Comparison of ENCODE assay signal across 1 cellular context in the genomic region with DNA sequence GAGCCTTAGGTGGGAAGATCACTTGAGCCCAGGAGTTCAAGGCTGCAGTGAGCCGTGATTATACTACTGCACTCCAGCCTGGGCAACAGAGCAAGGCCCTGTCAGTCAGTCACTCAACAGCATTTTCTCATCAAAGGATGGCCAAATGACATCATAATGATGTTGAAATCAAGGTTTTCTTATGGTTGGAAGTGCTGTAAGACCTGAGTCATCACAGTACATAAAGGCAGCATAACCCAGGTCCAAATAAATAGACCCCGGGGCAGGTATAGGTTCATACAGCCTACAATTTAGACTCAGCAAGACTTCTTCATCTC.
TF ChIP-seq lines count a peak whose summit lies in the region.

No MANE protein-coding gene starts in this region.

TF ChIP-seq in HepG2, 621 proteins besides CTCF, POLR2A, EP300 and RAD21 (continued from another document):
- TF ChIP-seq, protein P1, sequence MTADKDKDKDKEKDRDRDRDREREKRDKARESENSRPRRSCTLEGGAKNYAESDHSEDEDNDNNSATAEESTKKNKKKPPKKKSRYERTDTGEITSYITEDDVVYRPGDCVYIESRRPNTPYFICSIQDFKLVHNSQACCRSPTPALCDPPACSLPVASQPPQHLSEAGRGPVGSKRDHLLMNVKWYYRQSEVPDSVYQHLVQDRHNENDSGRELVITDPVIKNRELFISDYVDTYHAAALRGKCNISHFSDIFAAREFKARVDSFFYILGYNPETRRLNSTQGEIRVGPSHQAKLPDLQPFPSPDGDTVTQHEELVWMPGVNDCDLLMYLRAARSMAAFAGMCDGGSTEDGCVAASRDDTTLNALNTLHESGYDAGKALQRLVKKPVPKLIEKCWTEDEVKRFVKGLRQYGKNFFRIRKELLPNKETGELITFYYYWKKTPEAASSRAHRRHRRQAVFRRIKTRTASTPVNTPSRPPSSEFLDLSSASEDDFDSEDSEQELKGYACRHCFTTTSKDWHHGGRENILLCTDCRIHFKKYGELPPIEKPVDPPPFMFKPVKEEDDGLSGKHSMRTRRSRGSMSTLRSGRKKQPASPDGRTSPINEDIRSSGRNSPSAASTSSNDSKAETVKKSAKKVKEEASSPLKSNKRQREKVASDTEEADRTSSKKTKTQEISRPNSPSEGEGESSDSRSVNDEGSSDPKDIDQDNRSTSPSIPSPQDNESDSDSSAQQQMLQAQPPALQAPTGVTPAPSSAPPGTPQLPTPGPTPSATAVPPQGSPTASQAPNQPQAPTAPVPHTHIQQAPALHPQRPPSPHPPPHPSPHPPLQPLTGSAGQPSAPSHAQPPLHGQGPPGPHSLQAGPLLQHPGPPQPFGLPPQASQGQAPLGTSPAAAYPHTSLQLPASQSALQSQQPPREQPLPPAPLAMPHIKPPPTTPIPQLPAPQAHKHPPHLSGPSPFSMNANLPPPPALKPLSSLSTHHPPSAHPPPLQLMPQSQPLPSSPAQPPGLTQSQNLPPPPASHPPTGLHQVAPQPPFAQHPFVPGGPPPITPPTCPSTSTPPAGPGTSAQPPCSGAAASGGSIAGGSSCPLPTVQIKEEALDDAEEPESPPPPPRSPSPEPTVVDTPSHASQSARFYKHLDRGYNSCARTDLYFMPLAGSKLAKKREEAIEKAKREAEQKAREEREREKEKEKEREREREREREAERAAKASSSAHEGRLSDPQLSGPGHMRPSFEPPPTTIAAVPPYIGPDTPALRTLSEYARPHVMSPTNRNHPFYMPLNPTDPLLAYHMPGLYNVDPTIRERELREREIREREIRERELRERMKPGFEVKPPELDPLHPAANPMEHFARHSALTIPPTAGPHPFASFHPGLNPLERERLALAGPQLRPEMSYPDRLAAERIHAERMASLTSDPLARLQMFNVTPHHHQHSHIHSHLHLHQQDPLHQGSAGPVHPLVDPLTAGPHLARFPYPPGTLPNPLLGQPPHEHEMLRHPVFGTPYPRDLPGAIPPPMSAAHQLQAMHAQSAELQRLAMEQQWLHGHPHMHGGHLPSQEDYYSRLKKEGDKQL (CRISPR knock-in tag; IDR thresholded peaks at IDR 0.05; ENCODE audit: low read depth) = 0 out of 2 replicates have a peak, but pooled peaks have one; percentile 9
- TF ChIP-seq THAP7 (CRISPR knock-in tag; IDR thresholded peaks at IDR 0.05) (no peak), ZNF816 (CRISPR knock-in tag; IDR thresholded peaks at IDR 0.05; ENCODE audit: borderline replicate concordance) (no peak), ZNF136 (CRISPR knock-in tag; IDR thresholded peaks at IDR 0.05; ENCODE audit: low read depth) (no peak), FOXA3 (CRISPR knock-in tag; IDR thresholded peaks at IDR 0.05) (0 out of 2 replicates have a peak, but pooled peaks have one; percentile 16), ZNF3 (CRISPR knock-in tag; IDR thresholded peaks at IDR 0.05) (peak; percentile 97), ZC3H13 (CRISPR knock-in tag; IDR thresholded peaks at IDR 0.05) (no peak), ELK4 (CRISPR knock-in tag; IDR thresholded peaks at IDR 0.05; ENCODE audit: borderline replicate concordance) (no peak), ATF7 (IDR thresholded peaks at IDR 0.05) (peak; percentile 75), ATF7 (CRISPR knock-in tag; IDR thresholded peaks at IDR 0.05) (no peak), CEBPB (IDR thresholded peaks at IDR 0.05; ENCODE audit: borderline replicate concordance, low read depth, low read length) (peak; percentile 71; the same call in 1 of the 2 replicates), SUZ12 (IDR thresholded peaks at IDR 0.05; ENCODE audit: low read depth, low read length) (no peak), ZNF121 (CRISPR knock-in tag; IDR thresholded peaks at IDR 0.05) (peak; percentile 88), ZBTB21 (CRISPR knock-in tag; IDR thresholded peaks at IDR 0.05) (peak; percentile 93)
- TF ChIP-seq, protein P2, sequence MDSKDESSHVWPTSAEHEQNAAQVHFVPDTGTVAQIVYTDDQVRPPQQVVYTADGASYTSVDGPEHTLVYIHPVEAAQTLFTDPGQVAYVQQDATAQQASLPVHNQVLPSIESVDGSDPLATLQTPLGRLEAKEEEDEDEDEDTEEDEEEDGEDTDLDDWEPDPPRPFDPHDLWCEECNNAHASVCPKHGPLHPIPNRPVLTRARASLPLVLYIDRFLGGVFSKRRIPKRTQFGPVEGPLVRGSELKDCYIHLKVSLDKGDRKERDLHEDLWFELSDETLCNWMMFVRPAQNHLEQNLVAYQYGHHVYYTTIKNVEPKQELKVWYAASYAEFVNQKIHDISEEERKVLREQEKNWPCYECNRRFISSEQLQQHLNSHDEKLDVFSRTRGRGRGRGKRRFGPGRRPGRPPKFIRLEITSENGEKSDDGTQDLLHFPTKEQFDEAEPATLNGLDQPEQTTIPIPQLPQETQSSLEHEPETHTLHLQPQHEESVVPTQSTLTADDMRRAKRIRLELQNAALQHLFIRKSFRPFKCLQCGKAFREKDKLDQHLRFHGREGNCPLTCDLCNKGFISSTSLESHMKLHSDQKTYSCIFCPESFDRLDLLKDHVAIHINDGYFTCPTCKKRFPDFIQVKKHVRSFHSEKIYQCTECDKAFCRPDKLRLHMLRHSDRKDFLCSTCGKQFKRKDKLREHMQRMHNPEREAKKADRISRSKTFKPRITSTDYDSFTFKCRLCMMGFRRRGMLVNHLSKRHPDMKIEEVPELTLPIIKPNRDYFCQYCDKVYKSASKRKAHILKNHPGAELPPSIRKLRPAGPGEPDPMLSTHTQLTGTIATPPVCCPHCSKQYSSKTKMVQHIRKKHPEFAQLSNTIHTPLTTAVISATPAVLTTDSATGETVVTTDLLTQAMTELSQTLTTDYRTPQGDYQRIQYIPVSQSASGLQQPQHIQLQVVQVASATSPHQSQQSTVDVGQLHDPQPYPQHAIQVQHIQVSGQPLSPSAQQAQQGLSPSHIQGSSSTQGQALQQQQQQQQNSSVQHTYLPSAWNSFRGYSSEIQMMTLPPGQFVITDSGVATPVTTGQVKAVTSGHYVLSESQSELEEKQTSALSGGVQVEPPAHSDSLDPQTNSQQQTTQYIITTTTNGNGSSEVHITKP (CRISPR knock-in tag; IDR thresholded peaks at IDR 0.05; ENCODE audit: low read depth) = no peak
TF ChIP-seq in HepG2: peak in this region for 12.
